In the genomic region with DNA sequence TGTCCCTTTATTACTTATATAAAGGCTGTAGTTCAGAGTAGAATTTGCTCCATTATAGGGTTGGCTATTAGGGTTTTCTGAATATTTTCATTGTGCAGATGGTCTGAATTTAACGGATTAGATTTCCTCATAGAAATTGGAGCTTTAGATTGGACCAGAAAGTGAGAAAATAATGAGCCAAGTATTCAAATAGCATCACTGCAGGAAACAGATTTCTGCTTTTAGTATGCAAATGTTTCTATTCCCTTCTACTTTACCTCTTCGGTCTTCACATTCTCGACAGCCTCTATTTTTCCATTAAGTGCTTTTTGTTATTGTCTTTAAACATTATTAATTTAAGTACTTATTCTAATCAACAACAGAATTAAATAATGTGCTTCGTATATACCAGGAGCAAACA, we compare ENCODE assay signal across 1 cellular context.
TF ChIP-seq lines count a peak whose summit lies in the region.

No MANE protein-coding gene starts in this region.

TF ChIP-seq in neural cell, 6 proteins besides CTCF, POLR2A, EP300 and RAD21 (continued from another document):
- TF ChIP-seq EZH2 (IDR thresholded peaks at IDR 0.05; ENCODE audit: borderline replicate concordance, insufficient read depth, low read length, poor library complexity, severe bottlenecking) (no peak), POLR2AphosphoS5 (IDR thresholded peaks at IDR 0.05) (no peak)
TF ChIP-seq in neural cell: peak in this region for 0.
